19 cellular contexts compared by ENCODE assay signal in genomic region chr20:44302026-44302669, GRCh38. TPM values are rescaled to one million over a fixed set of nuclear protein-coding genes. Genes with fewer than 3 reads are reported as not detected.
DNase-seq lines count a peak whose midpoint lies in the region; ATAC-seq and TF ChIP-seq lines count a peak whose summit lies in the region.
"Had no signal": no experiment of that assay in that cellular context is flagged by ENCODE, and none has a peak within 500 bp of the region (broad histone marks: within the 10 kb centered on the region; RNA-seq: fewer than 3 reads in every experiment).

No MANE protein-coding gene starts in this region.

- DNase-seq in DMS 273 (lab: John Stamatoyannopoulos, UW; ENCODE audit: unreplicated experiment) (peak; percentile 7), DMS 273 treated with DMSO at 0.1 percent for 48 hours (lab: John Stamatoyannopoulos, UW) (no peak), RWPE2 (ENCODE audit: low spot score) (no peak), islet precursor cell (peak; percentile 60), occipital lobe (lab: John Stamatoyannopoulos, UW) (no peak), NCI-H446 (lab: John Stamatoyannopoulos, UW) (no peak)
- DNase-seq in activated T-cell treated with anti-CD3 and anti-CD28 coated beads, Interleukin-2, amount 50 U/mL, for 24 hours, result no peak
- DNase-seq: 8988T; activated naive CD4-positive, alpha-beta T cell treated with anti-CD3 and anti-CD28 coated beads for 36 hours; CD4-positive, alpha-beta T cell; GF-D8; mesendoderm; NCI-H1436; NCI-H526 treated with DMSO at 0.1 percent for 48 hours; nucleus accumbens had no signal

- no peaks in the 10 kb centered on the region for H3K4me1 ChIP-seq in RWPE2 (ENCODE audit: insufficient read depth, poor library complexity, severe bottlenecking)

- H3K4me3 Mint-ChIP-seq in activated T-cell treated with anti-CD3 and anti-CD28 coated beads, Interleukin-2, amount 50 U/mL, for 24 hours, result no peak overlapping the region
- H3K4me3 Mint-ChIP-seq: activated naive CD4-positive, alpha-beta T cell treated with anti-CD3 and anti-CD28 coated beads for 36 hours; CD4-positive, alpha-beta T cell; stimulated activated naive CD8-positive, alpha-beta T cell treated with anti-CD3 and anti-CD28 coated beads, Interleukin-15, Interleukin-2, amounts not matched to agents 100 ng/mL and 50 ng/mL, for 24 hours had no signal

- no peak overlapping the region for H3K27ac Mint-ChIP-seq in activated T-cell treated with anti-CD3 and anti-CD28 coated beads, Interleukin-2, amount 50 U/mL, for 24 hours
- H3K27ac Mint-ChIP-seq: activated naive CD4-positive, alpha-beta T cell treated with anti-CD3 and anti-CD28 coated beads for 36 hours; CD4-positive, alpha-beta T cell; stimulated activated naive CD8-positive, alpha-beta T cell treated with anti-CD3 and anti-CD28 coated beads, Interleukin-15, Interleukin-2, amounts not matched to agents 100 ng/mL and 50 ng/mL, for 24 hours had no signal

- no peaks in the 10 kb centered on the region for H3K36me3 ChIP-seq in RWPE2 (ENCODE audit: low read depth)

- H3K27me3 ChIP-seq in RWPE2 (ENCODE audit: insufficient read depth, poor library complexity, severe bottlenecking), result no peaks in the 10 kb centered on the region

- no peaks in the 10 kb centered on the region for H3K9me3 ChIP-seq in RWPE2 (ENCODE audit: severe bottlenecking)

- no peaks in the 10 kb centered on the region for H3K27me3 Mint-ChIP-seq in activated T-cell treated with anti-CD3 and anti-CD28 coated beads, Interleukin-2, amount 50 U/mL, for 24 hours
- H3K27me3 Mint-ChIP-seq: CD4-positive, alpha-beta T cell; stimulated activated naive CD8-positive, alpha-beta T cell treated with anti-CD3 and anti-CD28 coated beads, Interleukin-15, Interleukin-2, amounts not matched to agents 100 ng/mL and 50 ng/mL, for 24 hours had no signal

- TF ChIP-seq CTCF in RWPE2 (IDR thresholded peaks at IDR 0.05; ENCODE audit: poor library complexity, severe bottlenecking), result no peak

- H3K27ac ChIP-seq in RWPE2 (ENCODE audit: poor library complexity, severe bottlenecking) (no peak overlapping the region), temporal lobe (ENCODE audit: low read depth, low read length) (peak overlapping the region; percentile 36)

- no peak overlapping the region for H3K4me3 ChIP-seq in RWPE2 (ENCODE audit: severe bottlenecking)
- H3K4me3 ChIP-seq: K562, skin epidermis had no signal

- H3K4me1 Mint-ChIP-seq in activated T-cell treated with anti-CD3 and anti-CD28 coated beads, Interleukin-2, amount 50 U/mL, for 24 hours (ENCODE audit: low read depth), result peaks cover 10% of the 10 kb centered on the region

- no peaks in the 10 kb centered on the region for H3K9me3 Mint-ChIP-seq in activated T-cell treated with anti-CD3 and anti-CD28 coated beads, Interleukin-2, amount 50 U/mL, for 24 hours
- H3K9me3 Mint-ChIP-seq: activated naive CD4-positive, alpha-beta T cell treated with anti-CD3 and anti-CD28 coated beads for 36 hours; CD4-positive, alpha-beta T cell; stimulated activated naive CD8-positive, alpha-beta T cell treated with anti-CD3 and anti-CD28 coated beads, Interleukin-15, Interleukin-2, amounts not matched to agents 100 ng/mL and 50 ng/mL, for 24 hours had no signal

- peak; percentile 26; the same call in 1 of the 3 replicates for ATAC-seq in RWPE2 (ENCODE audit: low read depth)
- ATAC-seq: K562 had no signal

- peaks cover 13% of the 10 kb centered on the region for H3K36me3 Mint-ChIP-seq in activated T-cell treated with anti-CD3 and anti-CD28 coated beads, Interleukin-2, amount 50 U/mL, for 24 hours (ENCODE audit: low read depth)

RNA-seq across cellular contexts. Expression of gene FITM2, which starts 8.9 kb away (rescaled TPM):
- total RNA-seq in temporal lobe, result 8.4 TPM
- 9.8 TPM for total RNA-seq in occipital lobe

RNA-seq across cellular contexts. Expression of gene R3HDML, which starts 34.7 kb away (rescaled TPM):
- total RNA-seq in temporal lobe (not detected), occipital lobe (not detected)
- total RNA-seq: activated naive CD4-positive, alpha-beta T cell treated with anti-CD3 and anti-CD28 coated beads for 36 hours; CD4-positive, alpha-beta T cell; K562 had no signal

RNA-seq across cellular contexts. Expression of gene HNF4A, which starts 53.4 kb away (rescaled TPM):
- total RNA-seq in temporal lobe (not detected), occipital lobe (not detected)
- total RNA-seq: activated naive CD4-positive, alpha-beta T cell treated with anti-CD3 and anti-CD28 coated beads for 36 hours; CD4-positive, alpha-beta T cell had no signal

RNA-seq across cellular contexts. Expression of gene GDAP1L1, which starts 55.0 kb away (rescaled TPM):
- 98.6 TPM for total RNA-seq in temporal lobe
- 121 TPM for total RNA-seq in occipital lobe
- total RNA-seq: CD4-positive, alpha-beta T cell had no signal

Comparison
In these comparisons a context has a peak if more than half of its experiments do, and no peak if none do; other contexts are left out.
1. DNase-seq: peak in DMS 273 (single experiment) and islet precursor cell (single experiment); none in DMS 273 treated with DMSO at 0.1 percent for 48 hours (single experiment), RWPE2 (single experiment), occipital lobe (single experiment), NCI-H446 (0 of 2) and activated T-cell treated with anti-CD3 and anti-CD28 coated beads, Interleukin-2, amount 50 U/mL, for 24 hours (single experiment).